In the genomic region with DNA sequence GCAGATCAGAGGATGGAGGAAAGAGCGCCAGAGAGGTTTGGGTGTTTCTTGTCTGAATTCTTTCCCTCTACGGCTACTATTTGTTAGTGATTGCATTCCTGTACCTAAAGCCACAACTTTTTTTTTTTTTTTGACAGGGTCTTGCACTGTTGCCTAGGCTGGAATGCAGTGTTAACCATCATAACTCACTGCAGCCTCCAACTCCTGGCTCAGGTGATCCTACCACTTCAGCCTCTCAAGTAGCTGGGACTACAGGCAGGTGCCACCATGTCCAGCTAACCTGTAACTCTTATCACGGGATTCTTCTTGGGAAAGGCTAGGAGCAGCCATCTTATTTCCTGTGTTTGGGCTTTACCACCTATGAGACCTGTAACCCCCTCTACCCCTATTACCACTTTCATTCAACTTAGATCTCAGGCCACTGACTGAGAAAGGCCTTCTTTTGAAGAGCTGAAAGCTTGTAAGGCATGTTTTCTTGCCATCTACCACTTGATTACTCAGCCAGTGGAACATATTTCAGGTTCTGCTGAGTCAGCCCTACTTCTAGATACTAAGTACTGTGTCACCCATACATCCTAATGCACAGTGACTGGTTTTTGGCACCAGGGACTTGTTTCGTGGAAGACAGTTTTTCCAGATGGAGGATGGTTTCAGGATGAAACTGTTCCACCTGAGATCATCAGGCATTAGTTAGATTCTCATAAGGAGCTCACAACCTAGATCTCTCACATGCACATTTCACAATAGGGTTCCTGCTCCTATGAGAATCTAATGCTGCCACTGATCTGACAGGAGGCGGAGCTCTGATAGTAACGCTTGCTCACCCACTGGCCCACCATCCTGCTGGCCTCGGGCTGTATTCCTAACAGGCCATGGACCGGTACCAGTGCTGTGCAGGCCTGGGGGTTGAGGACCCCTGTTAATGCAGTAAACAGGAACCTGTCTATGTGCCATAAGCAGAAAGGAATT, we compare ENCODE assay signal across 14 cellular contexts. TPM values are rescaled to one million over a fixed set of nuclear protein-coding genes. Genes with fewer than 3 reads are reported as not detected.
A peak's percentile ranks its signal among the peaks of the same experiment; 100 is the strongest.
DNase-seq lines count a peak whose midpoint lies in the region; ATAC-seq and TF ChIP-seq lines count a peak whose summit lies in the region.
"Had no signal": no experiment of that assay in that cellular context is flagged by ENCODE, and none has a peak within 500 bp of the region (broad histone marks: within the 10 kb centered on the region; RNA-seq: fewer than 3 reads in every experiment).

No MANE protein-coding gene starts in this region.

- H4K8ac ChIP-seq in H9 (replicated peaks; ENCODE audit: insufficient read length, low read depth, low read length) = no peak overlapping the region

- no TSS peak for BruUV-seq in Calu3 (replicated peaks; lab: Mats Ljungman, UMichigan)

- no peak overlapping the region for H3K18ac ChIP-seq in H9 (ENCODE audit: insufficient read length, low read depth, low read length)

- no peaks in the 10 kb centered on the region for H3K23me2 ChIP-seq in H9 (ENCODE audit: insufficient read length, low read depth, low read length, poor library complexity, severe bottlenecking)

- no peak overlapping the region for H2BK120ac ChIP-seq in H9 (ENCODE audit: low read depth, low read length, poor library complexity, severe bottlenecking)

- no peaks in the 10 kb centered on the region for H3K9me3 ChIP-seq in H9 (ENCODE audit: control insufficient read depth, low read depth, low read length)
- H3K9me3 ChIP-seq in adipocyte (ENCODE audit: control insufficient read depth, low read length) = no peaks in the 10 kb centered on the region
- H3K9me3 ChIP-seq: colonic mucosa, SJCRH30, spleen had no signal

- no peak overlapping the region for H3K4me3 Mint-ChIP-seq in Calu3 (ENCODE audit: low read depth, unreplicated experiment)
- H3K4me3 Mint-ChIP-seq in H9 = no peak overlapping the region
- H3K4me3 Mint-ChIP-seq: naive B cell had no signal

- no peak overlapping the region for H2BK5ac ChIP-seq in H9 (ENCODE audit: insufficient read length, low read length)

- ATAC-seq in GM18868 (IDR thresholded peaks at IDR 0.05; ENCODE audit: unreplicated experiment) = no peak

- CTCF ChIA-PET in Calu3 (lab: Charles Lee) = interaction anchor here (1.2 kb wide), 1 partner anchor 108 kb away, joined by 4 read pairs; no protein-coding TSS in a partner anchor

- TF ChIP-seq CTCF in Calu3 (IDR thresholded peaks at IDR 0.05; ENCODE audit: unreplicated experiment) (no peak), H9 (conservative IDR thresholded peaks at IDR 0.05) (no peak)

- H2BK15ac ChIP-seq in H9 (ENCODE audit: low read depth, low read length) = no peak overlapping the region

- peaks cover 35% of the 10 kb centered on the region for H3K4me1 Mint-ChIP-seq in Calu3 (ENCODE audit: low read depth, unreplicated experiment)
- H3K4me1 Mint-ChIP-seq in H9 = peaks cover 32 to 43% of the 10 kb centered on the region in 2 experiments

- H3K9ac ChIP-seq in H9 (ENCODE audit: extremely low read depth, insufficient read length, low read length) (no peak overlapping the region), adipocyte (ENCODE audit: low read length) (no peak overlapping the region)
- H3K9ac ChIP-seq: KMS-11 had no signal

- H3K4me2 ChIP-seq in H9 (ENCODE audit: insufficient read depth, insufficient read length, low read length) = no peak overlapping the region
- H3K4me2 ChIP-seq: KMS-11 had no signal

- H3K23ac ChIP-seq in H9 (ENCODE audit: insufficient read length, low read depth, low read length) = no peak overlapping the region

- H3K4ac ChIP-seq in H9 (ENCODE audit: low read depth, low read length) = no peak overlapping the region

- DNase-seq in Calu3 (no peak), H9 (no peak), adipocyte (ENCODE audit: low read depth) (peak; percentile 62), islet precursor cell (peak; percentile 56), Kasumi-1 (lab: John Stamatoyannopoulos, UW) (no peak), T-helper 2 cell (no peak), NCI-H774 (lab: John Stamatoyannopoulos, UW) (no peak)
- DNase-seq: colonic mucosa; naive B cell; SJCRH30; spleen; stimulated activated naive CD4-positive, alpha-beta T cell treated with Interleukin-2 at 50 U/mL for 16 hours had no signal

- no peak overlapping the region for H2AK5ac ChIP-seq in H9 (ENCODE audit: insufficient read length, low read length)

- no peak overlapping the region for H2BK12ac ChIP-seq in H9 (ENCODE audit: insufficient read length, low read depth, low read length)

- H3K36me3 ChIP-seq in adipocyte (ENCODE audit: control insufficient read depth, insufficient read depth, low read length, severe bottlenecking) = peaks cover 9% of the 10 kb centered on the region
- H3K36me3 ChIP-seq: colonic mucosa had no signal

- peaks cover 34% of the 10 kb centered on the region; the same call in 1 of the 2 replicates for H3K79me2 ChIP-seq in H9 (ENCODE audit: insufficient read depth, low read length)

- no CpG with 5 or more reads among the region's 8 CpGs for WGBS in H9 (ENCODE audit: extremely low coverage, insufficient read length, low lambda C conversion rate)

- H3K4me1 ChIP-seq in H9 (ENCODE audit: insufficient read depth, low read length) = no peaks in the 10 kb centered on the region
- H3K4me1 ChIP-seq in adipocyte (ENCODE audit: control insufficient read depth, insufficient read depth, low read length) = peaks cover 10% of the 10 kb centered on the region

- H3K36me3 Mint-ChIP-seq in Calu3 (ENCODE audit: insufficient read depth, unreplicated experiment) (peaks cover 46% of the 10 kb centered on the region), H9 (ENCODE audit: insufficient read depth in 1 of 3, low read depth in 3 of 3) (peaks cover 8 to 25% (median 23%) of the 10 kb centered on the region in 3 experiments; a peak in 5 of 7 replicates)

- H2BK20ac ChIP-seq in H9 (ENCODE audit: low read depth, low read length, poor library complexity, severe bottlenecking) = no peak overlapping the region

- H2AFZ ChIP-seq in H9 (ENCODE audit: low read length) = no peak overlapping the region

- H3K9me3 Mint-ChIP-seq in Calu3 (ENCODE audit: low read depth, unreplicated experiment) = no peaks in the 10 kb centered on the region
- H3K9me3 Mint-ChIP-seq in H9 = no peaks in the 10 kb centered on the region
- H3K9me3 Mint-ChIP-seq: naive B cell had no signal

- H3T11ph ChIP-seq in H9 (ENCODE audit: low read length) = no peak overlapping the region

- no peak overlapping the region for H4K91ac ChIP-seq in H9 (ENCODE audit: insufficient read length, low read depth, low read length)

- H3K4me3 ChIP-seq in adipocyte (ENCODE audit: low read length) = no peak overlapping the region
- H3K4me3 ChIP-seq: colonic mucosa, SJCRH30, spleen had no signal

- H3K27me3 ChIP-seq in H9 (ENCODE audit: insufficient read depth, low read length) (no peaks in the 10 kb centered on the region), adipocyte (replicated peaks; ENCODE audit: control insufficient read depth, insufficient read depth, low read length) (no peaks in the 10 kb centered on the region)
- H3K27me3 ChIP-seq: colonic mucosa, SJCRH30, spleen had no signal

- H3K27me3 Mint-ChIP-seq in Calu3 (ENCODE audit: unreplicated experiment) (no peaks in the 10 kb centered on the region), H9 (ENCODE audit: low read depth) (no peaks in the 10 kb centered on the region)
- H3K27me3 Mint-ChIP-seq: naive B cell had no signal

- H3K56ac ChIP-seq in H9 (ENCODE audit: insufficient read length, low read depth, low read length) = no peak overlapping the region

- intact Hi-C loops in Calu3 (cut with micrococcal nuclease; ENCODE audit: unreplicated experiment) = no loop called here

- no peak overlapping the region for H3K27ac ChIP-seq in H9 (ENCODE audit: insufficient read length, low read depth, low read length)
- H3K27ac ChIP-seq: colonic mucosa, KMS-11, SJCRH30, spleen had no signal

- H4K20me1 ChIP-seq in H9 (ENCODE audit: control insufficient read depth, insufficient read depth, insufficient read length) = no peaks in the 10 kb centered on the region

- peak overlapping the region; percentile 85 for H3K27ac Mint-ChIP-seq in Calu3 (ENCODE audit: unreplicated experiment)
- H3K27ac Mint-ChIP-seq in H9 = peak overlapping the region; percentile 32 to 73 (median 69); a peak in 4 of 7 replicates

- H3K14ac ChIP-seq in H9 (ENCODE audit: insufficient read depth, low read length) = no peak overlapping the region; the same call in 1 of the 2 replicates

- H4K5ac ChIP-seq in H9 (ENCODE audit: insufficient read length, low read depth, low read length) = no peak overlapping the region

- H3K79me1 ChIP-seq in H9 (ENCODE audit: insufficient read depth, low read depth, low read length, poor library complexity, severe bottlenecking) = peaks cover 5% of the 10 kb centered on the region

RNA-seq across cellular contexts. Expression of gene VEZT, which starts 6.9 kb away (rescaled TPM):
- total RNA-seq in Calu3 (2022) = 149 and 160 TPM in 2 replicates
- 67.1 and 69.8 TPM in 2 replicates for total RNA-seq in H9 (2021)

RNA-seq across cellular contexts. Expression of gene FGD6, which starts 7.2 kb away (rescaled TPM):
- 64.5 and 66.6 TPM in 2 replicates for total RNA-seq in Calu3 (2022)
- 35.7 and 39.5 TPM in 2 replicates for total RNA-seq in H9 (2021)

Comparison
In these comparisons a context has a peak if more than half of its experiments do, and no peak if none do; other contexts are left out.
1. DNase-seq: peak in adipocyte (single experiment) and islet precursor cell (single experiment); none in Calu3 (single experiment), H9 (single experiment), Kasumi-1 (0 of 2), T-helper 2 cell (0 of 5) and NCI-H774 (single experiment).